Comparison of ENCODE assay signal across 8 cellular contexts in the genomic region with DNA sequence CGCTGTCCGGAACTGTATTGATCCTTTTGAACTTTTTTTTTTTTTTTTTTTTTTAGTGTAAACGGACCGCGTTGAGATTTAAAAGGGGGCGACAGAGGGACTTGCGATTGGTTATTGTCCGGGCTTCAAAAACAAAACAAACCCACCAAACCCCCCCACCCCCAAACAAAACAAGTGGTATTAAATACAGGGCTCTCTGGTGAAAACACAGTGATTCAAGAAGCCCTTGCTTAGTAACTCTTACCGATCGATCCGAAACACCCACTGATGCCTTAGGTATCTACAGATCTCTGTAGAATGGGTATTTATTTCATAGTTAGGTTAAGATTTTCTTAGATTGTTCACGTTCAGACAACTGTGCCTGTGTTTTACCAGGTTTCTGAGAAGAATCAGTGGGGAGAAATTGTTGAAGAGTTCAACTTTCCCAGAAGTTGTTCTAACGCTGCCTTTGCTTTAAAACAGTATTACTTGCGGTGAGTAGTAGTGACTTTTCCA. TPM values are rescaled to one million over a fixed set of nuclear protein-coding genes. Genes with fewer than 3 reads are reported as not detected.
A peak's percentile ranks its signal among the peaks of the same experiment; 100 is the strongest.
DNase-seq lines count a peak whose midpoint lies in the region; ATAC-seq and TF ChIP-seq lines count a peak whose summit lies in the region.

No MANE protein-coding gene starts in this region.

- no peaks in the 10 kb centered on the region; the same call in 1 of the 2 replicates for H3K36me3 ChIP-seq in HAP-1 (replicated peaks)
- H3K36me3 ChIP-seq in SK-N-MC (ENCODE audit: insufficient read depth, low read length): peaks cover 46% of the 10 kb centered on the region
- peaks cover 6% of the 10 kb centered on the region for H3K36me3 ChIP-seq in ectodermal cell (ENCODE audit: control insufficient read depth, insufficient read depth, low read length)

- in situ Hi-C loops in HAP-1 (cut with MboI; ENCODE audit: low sequenced_read_pairs): no loop called here

- WGBS in ectodermal cell, 2 experiments: 0% methylated on average over 11 to 14 of the region's 14 CpGs

- H3K9me3 ChIP-seq in HAP-1 (no peaks in the 10 kb centered on the region), SK-N-MC (ENCODE audit: low read depth, low read length) (peaks cover 10% of the 10 kb centered on the region), ectodermal cell (ENCODE audit: control insufficient read depth, low read length) (no peaks in the 10 kb centered on the region)

- DNase-seq in AG09309 (ENCODE audit: low read depth): no peak
- peak in 1 of 2 experiments; percentile 24 for DNase-seq in HAP-1 (ENCODE audit: low spot score in 2 of 2)
- no peak for DNase-seq in SK-N-MC (ENCODE audit: low read depth, low spot score)
- DNase-seq in myocyte (ENCODE audit: low read depth): peak; percentile 40
- no peak for DNase-seq in iPS-NIHi11 (ENCODE audit: low spot score)

- H3K4me3 ChIP-seq in AG09309 (ENCODE audit: control insufficient read depth, low read depth, low read length): peak overlapping the region; percentile 89
- H3K4me3 ChIP-seq in HAP-1: peak overlapping the region; percentile 88
- peak overlapping the region; percentile 90 for H3K4me3 ChIP-seq in SK-N-MC
- peak overlapping the region; percentile 78 for H3K4me3 ChIP-seq in ectodermal cell (ENCODE audit: insufficient read depth, low read depth, low read length)

- no peak for TF ChIP-seq CTCF in AG09309 (IDR thresholded peaks at IDR 0.05; ENCODE audit: control insufficient read depth, insufficient read depth, low read depth, low read length, missing control alignments)

- H3K4me1 ChIP-seq in HAP-1 (peaks cover 15% of the 10 kb centered on the region; the same call in 1 of the 2 replicates), ectodermal cell (ENCODE audit: control insufficient read depth, insufficient read depth, low read length) (no peaks in the 10 kb centered on the region)

- H3K27me3 ChIP-seq in HAP-1 (ENCODE audit: low read depth) (no peaks in the 10 kb centered on the region), ectodermal cell (ENCODE audit: control insufficient read depth, insufficient read depth, low read length, poor library complexity, severe bottlenecking) (no peaks in the 10 kb centered on the region)

- H3K27ac ChIP-seq in SK-N-MC: peak overlapping the region; percentile 97
- peak overlapping the region; percentile 84 for H3K27ac ChIP-seq in ectodermal cell (ENCODE audit: insufficient read depth, low read depth, low read length, poor library complexity, severe bottlenecking)

- ATAC-seq in GM21723 (IDR thresholded peaks at IDR 0.05; ENCODE audit: unreplicated experiment): no peak
- no peak for ATAC-seq in GM18867 (IDR thresholded peaks at IDR 0.05; ENCODE audit: unreplicated experiment)

- H3K9ac ChIP-seq in SK-N-MC (ENCODE audit: insufficient read length): peak overlapping the region; percentile 98

RNA-seq across cellular contexts. Expression of a gene that starts 1.4 kb away (rescaled TPM):
- polyA plus RNA-seq in ectodermal cell (2013, experiment 1 of 4): 44.3 TPM
- 48.7 TPM for polyA plus RNA-seq in ectodermal cell (2013, experiment 2 of 4)
- polyA plus RNA-seq in ectodermal cell (2013, experiment 3 of 4): 36.1 TPM
- polyA plus RNA-seq in ectodermal cell (2013, experiment 4 of 4): 41.8 TPM
- total RNA-seq in myocyte: 15.8 and 17.8 TPM in 2 replicates
- polyA plus RNA-seq in myocyte (2012): 5.9 TPM
